Comparison of ENCODE assay signal across 19 cellular contexts in the genomic region with DNA sequence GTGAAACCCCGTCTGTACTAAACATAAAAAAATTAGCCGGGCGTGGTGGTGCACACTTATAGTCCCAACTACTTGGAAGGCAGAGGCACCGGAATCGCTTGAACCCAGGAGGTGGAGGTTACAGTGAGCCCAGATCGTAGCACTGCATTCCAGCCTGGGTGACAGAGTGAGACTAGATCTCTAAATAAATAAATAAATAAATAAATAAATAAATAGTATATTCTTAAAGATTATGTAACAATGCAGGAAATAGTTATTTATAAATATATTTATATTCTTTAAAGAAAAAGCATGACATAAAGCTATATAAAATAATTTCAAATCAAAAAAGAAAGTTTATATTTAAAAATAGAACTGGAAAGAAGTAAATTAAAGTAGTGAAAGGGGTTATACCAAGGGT.
DNase-seq lines count a peak whose midpoint lies in the region; ATAC-seq and FAIRE-seq lines count a peak whose summit lies in the region.
"Had no signal": no experiment of that assay in that cellular context is flagged by ENCODE, and none has a peak within 500 bp of the region (broad histone marks: within the 10 kb centered on the region; RNA-seq: fewer than 3 reads in every experiment).

No MANE protein-coding gene starts in this region.

- H3K4me3 Mint-ChIP-seq in naive thymus-derived CD8-positive, alpha-beta T cell: no peak overlapping the region
- H3K4me3 Mint-ChIP-seq: CD4-positive, alpha-beta memory T cell; GM23338; H9; HFFc6 had no signal

- no peaks in the 10 kb centered on the region for H3K4me1 Mint-ChIP-seq in naive thymus-derived CD8-positive, alpha-beta T cell
- H3K4me1 Mint-ChIP-seq: CD4-positive, alpha-beta memory T cell; H9 had no signal

- no peaks in the 10 kb centered on the region for H3K27me3 Mint-ChIP-seq in naive thymus-derived CD8-positive, alpha-beta T cell
- H3K27me3 Mint-ChIP-seq: CD4-positive, alpha-beta memory T cell had no signal

- FAIRE-seq in A204.1 (lab: Jason Lieb, UNC): peak; percentile 66
- FAIRE-seq in RCC 7860 (lab: Jason Lieb, UNC): peak; percentile 29
- FAIRE-seq in frontal cortex (lab: Jason Lieb, UNC): peak; percentile 81
- FAIRE-seq: GM12891, GM18507 had no signal

- no peaks in the 10 kb centered on the region for H3K36me3 Mint-ChIP-seq in naive thymus-derived CD8-positive, alpha-beta T cell
- H3K36me3 Mint-ChIP-seq: CD4-positive, alpha-beta memory T cell had no signal

- POLR2A ChIA-PET in naive thymus-derived CD8-positive, alpha-beta T cell (lab: Charles Lee): no interaction called here

- H3K27ac Mint-ChIP-seq in naive thymus-derived CD8-positive, alpha-beta T cell: no peak overlapping the region
- H3K27ac Mint-ChIP-seq: CD4-positive, alpha-beta memory T cell; GM23338; H9; HFFc6 had no signal

- no peak for ATAC-seq in GM21717 (IDR thresholded peaks at IDR 0.05; ENCODE audit: unreplicated experiment)
- ATAC-seq in naive thymus-derived CD8-positive, alpha-beta T cell: no peak
- ATAC-seq: GM23338, HCT116 had no signal

- H3K9me3 Mint-ChIP-seq in naive thymus-derived CD8-positive, alpha-beta T cell: peaks cover 1 to 9% (median 5%) of the 10 kb centered on the region in 9 donors

- DNase-seq in RCC 7860 (ENCODE audit: low spot score): no peak
- DNase-seq in frontal cortex (ENCODE audit: low spot score in 2 of 2): no peak
- DNase-seq in naive thymus-derived CD8-positive, alpha-beta T cell: no peak
- DNase-seq in SK-N-DZ (ENCODE audit: low spot score): no peak
- DNase-seq: C1 segment of cervical spinal cord; Calu3; CD4-positive, alpha-beta memory T cell; COR-L47; DMS53; DMS79 treated with DMSO at 0.1 percent for 48 hours; GF-D8; H9; HFFc6 had no signal
